In the genomic region with DNA sequence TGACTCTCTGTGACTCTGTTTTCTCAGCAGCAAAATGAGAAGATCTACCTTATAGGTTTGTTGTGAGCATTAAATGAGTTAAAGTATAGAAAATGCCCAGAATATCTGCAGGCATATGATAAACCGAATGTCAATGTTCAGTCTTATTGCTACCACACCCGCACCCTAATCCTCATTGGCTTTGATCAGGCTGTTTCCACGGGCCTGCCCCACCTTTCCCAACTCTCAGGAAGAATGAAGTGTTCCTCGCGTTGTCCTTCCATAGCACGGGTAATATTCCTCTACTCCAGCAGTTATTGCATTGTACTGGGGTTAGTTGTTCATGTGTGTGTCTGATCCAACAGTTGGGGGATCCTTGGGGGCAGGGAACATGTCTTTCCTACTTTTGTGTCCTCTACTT, we compare ENCODE assay signal across 28 cellular contexts. TPM values are rescaled to one million over a fixed set of nuclear protein-coding genes. Genes with fewer than 3 reads are reported as not detected.
DNase-seq lines count a peak whose midpoint lies in the region; ATAC-seq and TF ChIP-seq lines count a peak whose summit lies in the region.
"Had no signal": no experiment of that assay in that cellular context is flagged by ENCODE, and none has a peak within 500 bp of the region (broad histone marks: within the 10 kb centered on the region; RNA-seq: fewer than 3 reads in every experiment).

No MANE protein-coding gene starts in this region.

- no peaks in the 10 kb centered on the region for H3K9me2 ChIP-seq in PC-9 (ENCODE audit: insufficient read depth)
- H3K9me2 ChIP-seq: SK-N-SH had no signal

- H3K14ac ChIP-seq in trophoblast cell (ENCODE audit: low read length): peak overlapping the region; percentile 59

- H2BK12ac ChIP-seq in trophoblast cell (ENCODE audit: low read length): peak overlapping the region; percentile 90

- no peak overlapping the region for H3K23ac ChIP-seq in trophoblast cell (ENCODE audit: low read length)

- H4K12ac ChIP-seq in trophoblast cell (ENCODE audit: low read depth, low read length): no peak overlapping the region

- in situ Hi-C loops in ACHN (cut with HindIII; ENCODE audit: low pct_ligation_motif_present, low pct_unique_long_range_greater_than_20kb, low sequenced_read_pairs): no loop called here

- WGBS in esophagus squamous epithelium, 2 donors: 44 to 70% methylated on average over 6 of the region's 6 CpGs
- no CpG with 5 or more reads among the region's 6 CpGs for WGBS in trophoblast cell (ENCODE audit: extremely low coverage, insufficient coverage, insufficient read length)

- ATAC-seq in HG02642 (IDR thresholded peaks at IDR 0.05; ENCODE audit: poor library complexity, unreplicated experiment): no peak
- ATAC-seq: HCT116; psoas muscle; stimulated activated naive CD8-positive, alpha-beta T cell treated with anti-CD3 and anti-CD28 coated beads, Interleukin-15, Interleukin-2, amounts not matched to agents 100 U/mL and 50 U/mL, for 24 hours; T-helper 17 cell had no signal

- peaks cover 46% of the 10 kb centered on the region for H3F3A ChIP-seq in PC-9 (ENCODE audit: insufficient read depth, low read depth)

- H3K18ac ChIP-seq in trophoblast cell (ENCODE audit: low read length): peak overlapping the region; percentile 33

- H4K8ac ChIP-seq in trophoblast cell (ENCODE audit: low read depth, low read length): peak overlapping the region; percentile 65

- H2AK5ac ChIP-seq in trophoblast cell (ENCODE audit: low read length): no peak overlapping the region

- CTCF ChIA-PET in PC-9 (lab: Charles Lee): no interaction called here

- intact Hi-C loops in PC-9 (cut with micrococcal nuclease; ENCODE audit: unreplicated experiment): no loop called here
- intact Hi-C loops in esophagus squamous epithelium (cut with DNase I): no loop called here

- H3K79me2 ChIP-seq in PC-9 (ENCODE audit: low read depth) (no peaks in the 10 kb centered on the region), trophoblast cell (ENCODE audit: control insufficient read depth, insufficient read depth, low read length, poor library complexity) (peaks cover 3% of the 10 kb centered on the region)

- H2BK5ac ChIP-seq in trophoblast cell (ENCODE audit: low read depth, low read length, poor library complexity): peak overlapping the region; percentile 74

- H3K36me3 ChIP-seq in PC-9 (ENCODE audit: low read depth): no peaks in the 10 kb centered on the region
- no peaks in the 10 kb centered on the region for H3K36me3 ChIP-seq in esophagus squamous epithelium
- H3K36me3 ChIP-seq in trophoblast cell (ENCODE audit: control insufficient read depth in 1 of 2, insufficient read depth in 2 of 2, low read length in 2 of 2): no peaks in the 10 kb centered on the region
- H3K36me3 ChIP-seq: breast epithelium, tibial artery had no signal

- TF ChIP-seq CTCF in C4-2B (conservative IDR thresholded peaks at IDR 0.05) (no peak), PC-9 (conservative IDR thresholded peaks at IDR 0.05) (no peak), esophagus squamous epithelium (IDR thresholded peaks at IDR 0.05) (no peak)

- no TSS peak for BruUV-seq in PC-9 (replicated peaks; lab: Mats Ljungman, UMichigan)

- H3K27ac ChIP-seq in C4-2B (peak overlapping the region; percentile 96), PC-9 (peak overlapping the region; percentile 76), esophagus squamous epithelium (peak overlapping the region; percentile 74 to 86 (median 78)), trophoblast cell (ENCODE audit: low read depth, low read length) (no peak overlapping the region)
- H3K27ac ChIP-seq: psoas muscle, RWPE1 had no signal

- H3K4me1 ChIP-seq in PC-9 (replicated peaks; ENCODE audit: insufficient read depth) (peaks cover 69% of the 10 kb centered on the region), esophagus squamous epithelium (peaks cover 46 to 97% (median 71%) of the 10 kb centered on the region in 3 donors), trophoblast cell (ENCODE audit: control insufficient read depth in 1 of 2, insufficient read depth in 2 of 2, low read length in 2 of 2) (peaks cover 29 to 46% of the 10 kb centered on the region in 2 experiments)

- H3K4ac ChIP-seq in trophoblast cell (ENCODE audit: low read depth, low read length): peak overlapping the region; percentile 65

- H2BK120ac ChIP-seq in trophoblast cell (ENCODE audit: insufficient read depth, low read length, poor library complexity): peak overlapping the region; percentile 92

- no peaks in the 10 kb centered on the region for H4K20me1 ChIP-seq in PC-9 (ENCODE audit: insufficient read depth)

- H4K91ac ChIP-seq in trophoblast cell (ENCODE audit: low read depth, low read length): peak overlapping the region; percentile 77

- no peak for TF ChIP-seq POLR2A in esophagus squamous epithelium (IDR thresholded peaks at IDR 0.05)

- H3K9me3 ChIP-seq in PC-9 (ENCODE audit: insufficient read depth, low read depth) (no peaks in the 10 kb centered on the region), esophagus squamous epithelium (no peaks in the 10 kb centered on the region), trophoblast cell (ENCODE audit: insufficient read depth, low read depth, low read length) (no peaks in the 10 kb centered on the region)
- H3K9me3 ChIP-seq: breast epithelium, psoas muscle, SK-N-SH, tibial artery had no signal

- H3K4me2 ChIP-seq in PC-9 (peak overlapping the region; percentile 45), trophoblast cell (ENCODE audit: low read length) (no peak overlapping the region)
- H3K4me2 ChIP-seq: SK-N-SH had no signal

- DNase-seq in PC-9 (peak in 1 of 2 experiments; percentile 32), esophagus squamous epithelium (lab: John Stamatoyannopoulos, UW) (no peak), trophoblast cell (peak in 1 of 2 donors; percentile 39), T-helper 1 cell (no peak), NCI-H2196 treated with DMSO at 0.1 percent for 48 hours (lab: John Stamatoyannopoulos, UW; ENCODE audit: unreplicated experiment) (no peak), ACHN (no peak)
- DNase-seq: activated CD4-positive, alpha-beta memory T cell treated with anti-CD3 and anti-CD28 coated beads, Interleukin-2, amount 10 ng/mL, durations not matched to agents 7 days and 5 days; activated CD4-positive, alpha-beta T cell treated with anti-CD3 and anti-CD28 coated beads for 1 hour; activated CD8-positive, alpha-beta memory T cell treated with anti-CD3 and anti-CD28 coated beads, Interleukin-2, amount 50 U/mL, for 48 hours; activated naive CD4-positive, alpha-beta T cell treated with anti-CD3 and anti-CD28 coated beads, Interleukin-2, amount 50 U/mL, for 16 hours; amygdala; COR-L47; endodermal cell; islet precursor cell; NCI-H1417; NCI-H2029 treated with DMSO at 0.1 percent for 48 hours; NCI-H774; occipital lobe; psoas muscle; SK-N-SH; stimulated activated naive CD8-positive, alpha-beta T cell treated with anti-CD3 and anti-CD28 coated beads, Interleukin-15, Interleukin-2, amounts not matched to agents 100 U/mL and 50 U/mL, for 24 hours; T-helper 17 cell; tibial artery had no signal

- H3K4me3 ChIP-seq in PC-9: no peak overlapping the region
- no peak overlapping the region for H3K4me3 ChIP-seq in esophagus squamous epithelium
- no peak overlapping the region for H3K4me3 ChIP-seq in trophoblast cell (ENCODE audit: low read depth, low read length)
- H3K4me3 ChIP-seq: breast epithelium, psoas muscle, tibial artery had no signal

- H3K27me3 ChIP-seq in PC-9 (ENCODE audit: insufficient read depth, low read depth) (no peaks in the 10 kb centered on the region), esophagus squamous epithelium (no peaks in the 10 kb centered on the region), trophoblast cell (ENCODE audit: insufficient read depth, low read length) (no peaks in the 10 kb centered on the region)
- H3K27me3 ChIP-seq: breast epithelium, tibial artery had no signal

- H3K79me1 ChIP-seq in trophoblast cell (ENCODE audit: low read length): peaks cover 24% of the 10 kb centered on the region

- no peak overlapping the region for H3K9ac ChIP-seq in trophoblast cell (ENCODE audit: low read length)
- H3K9ac ChIP-seq: SK-N-SH had no signal

- POLR2A ChIA-PET in PC-9 (lab: Charles Lee; ENCODE audit: unreplicated experiment): interaction anchor here (0.7 to 1.0 kb wide), 2 partner anchors 8 to 18 kb away, joined by 3 to 4 read pairs; a partner anchor contains a TSS

- H2AFZ ChIP-seq in PC-9 (peak overlapping the region; percentile 62; the same call in 1 of the 2 replicates), trophoblast cell (ENCODE audit: insufficient read depth, low read length, poor library complexity) (no peak overlapping the region)

RNA-seq across cellular contexts. Expression of a gene that starts 7.9 kb away (rescaled TPM):
- total RNA-seq in PC-9 (2021): 122 and 142 TPM in 2 replicates
- 100 to 1,000 TPM; 234 to 565 (median 415) TPM for total RNA-seq in esophagus squamous epithelium
- 107 and 114 TPM in 2 replicates for polyA plus RNA-seq in trophoblast cell (2013)
